In the genomic region with DNA sequence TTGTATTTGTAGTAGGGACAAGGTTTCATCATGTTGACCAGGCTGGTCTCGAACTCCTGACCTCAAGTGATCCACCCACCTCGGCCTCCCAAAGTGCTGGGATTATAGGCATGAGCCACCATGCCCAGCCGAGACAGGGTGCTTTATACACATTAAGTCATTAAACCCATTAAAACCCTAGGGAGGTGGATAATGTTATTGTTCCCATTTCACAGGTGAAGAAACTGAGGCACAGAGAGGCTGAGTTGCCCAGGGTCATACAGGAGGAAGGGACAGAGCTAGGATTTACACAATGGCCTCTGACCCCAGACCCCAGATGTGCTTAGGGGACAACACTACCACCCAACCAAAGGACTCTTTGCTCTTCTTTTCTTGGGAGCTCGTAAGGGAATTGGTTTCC, we compare ENCODE assay signal across 14 cellular contexts.
"Had no signal": no experiment of that assay in that cellular context is flagged by ENCODE, and none has a peak within 500 bp of the region (broad histone marks: within the 10 kb centered on the region; RNA-seq: fewer than 3 reads in every experiment).

No MANE protein-coding gene starts in this region.

- H3K27ac ChIP-seq: dorsolateral prefrontal cortex, parathyroid adenoma, suprapubic skin had no signal

- H3K27me3 Mint-ChIP-seq: activated naive CD8-positive, alpha-beta T cell had no signal

- ATAC-seq: activated CD8-positive, alpha-beta T cell treated with anti-CD3 and anti-CD28 coated beads, Interleukin-2, amount 10 ng/mL, durations not matched to agents 7 days and 5 days; left ventricle myocardium superior; stimulated activated naive CD8-positive, alpha-beta T cell treated with anti-CD3 and anti-CD28 coated beads, Interleukin-15, Interleukin-2, amounts not matched to agents 100 U/mL and 50 U/mL, for 24 hours had no signal

- H3K79me2 ChIP-seq: parathyroid adenoma had no signal

- DNase-seq: dorsolateral prefrontal cortex; erythroblast; hypothalamus; left ventricle myocardium superior; stimulated activated CD4-positive, alpha-beta T cell treated with anti-CD3 and anti-CD28 coated beads, Interleukin-12 subunit alpha, Interleukin-12 subunit beta, amount 100 ng/mL, for 4 hours; stimulated activated CD4-positive, alpha-beta T cell treated with anti-CD3 and anti-CD28 coated beads, Interleukin-1b, Interleukin-23, amount 100 ng/mL, for 48 hours; stimulated activated naive CD8-positive, alpha-beta T cell treated with anti-CD3 and anti-CD28 coated beads, Interleukin-15, Interleukin-2, amounts not matched to agents 100 U/mL and 50 U/mL, for 24 hours; T-helper 1 cell; T1000 had no signal

- H3K27me3 ChIP-seq: dorsolateral prefrontal cortex had no signal

- H3K9me3 ChIP-seq: suprapubic skin had no signal

- H3K36me3 ChIP-seq: suprapubic skin had no signal

- H3K9ac ChIP-seq: parathyroid adenoma had no signal

- H3K4me1 ChIP-seq: parathyroid adenoma had no signal

- H3K4me3 Mint-ChIP-seq: activated CD4-positive, alpha-beta T cell treated with anti-CD3 and anti-CD28 coated beads, Interleukin-2, amount 10 ng/mL, durations not matched to agents 7 days and 5 days; activated CD8-positive, alpha-beta T cell treated with anti-CD3 and anti-CD28 coated beads, Interleukin-2, amount 10 ng/mL, durations not matched to agents 7 days and 5 days had no signal

- H2AFZ ChIP-seq: parathyroid adenoma had no signal

- H3K27ac Mint-ChIP-seq: activated CD4-positive, alpha-beta T cell treated with anti-CD3 and anti-CD28 coated beads, Interleukin-2, amount 10 ng/mL, durations not matched to agents 7 days and 5 days; activated CD8-positive, alpha-beta T cell treated with anti-CD3 and anti-CD28 coated beads, Interleukin-2, amount 10 ng/mL, durations not matched to agents 7 days and 5 days had no signal

- H3K4me3 ChIP-seq: dorsolateral prefrontal cortex, suprapubic skin had no signal
